Comparison of ENCODE assay signal across 18 cellular contexts in the genomic region with DNA sequence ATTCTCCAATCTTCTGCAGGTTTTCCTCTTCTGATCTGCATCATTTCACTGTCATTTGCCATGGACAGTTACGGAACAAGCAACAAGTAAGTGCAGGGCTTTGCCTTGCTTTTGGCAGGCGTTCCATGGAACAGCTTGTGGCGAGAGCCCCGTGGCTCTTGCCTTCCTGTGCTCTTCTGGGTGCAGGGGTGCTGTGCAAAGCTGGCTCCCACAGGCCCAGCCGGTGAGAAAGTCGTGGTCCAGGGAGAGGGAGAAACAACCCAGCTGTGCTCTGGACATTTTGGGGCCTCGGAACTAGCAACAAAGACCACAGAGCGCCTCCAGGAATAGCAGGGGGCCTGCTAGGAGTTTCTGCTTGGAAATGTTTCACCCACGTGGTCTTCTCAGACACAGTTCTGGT.
DNase-seq lines count a peak whose midpoint lies in the region; ATAC-seq and TF ChIP-seq lines count a peak whose summit lies in the region.
"Had no signal": no experiment of that assay in that cellular context is flagged by ENCODE, and none has a peak within 500 bp of the region (broad histone marks: within the 10 kb centered on the region; RNA-seq: fewer than 3 reads in every experiment).

No MANE protein-coding gene starts in this region.

- H3K27ac Mint-ChIP-seq in activated naive CD8-positive, alpha-beta T cell treated with anti-CD3 and anti-CD28 coated beads, Interleukin-2, amount 10 ng/mL, durations not matched to agents 7 days and 5 days = no peak overlapping the region
- no peak overlapping the region for H3K27ac Mint-ChIP-seq in activated naive CD8-positive, alpha-beta T cell treated with anti-CD3 and anti-CD28 coated beads, Interleukin-2, amount 50 U/mL, for 24 hours
- H3K27ac Mint-ChIP-seq: CD4-positive, alpha-beta memory T cell had no signal

- no peak for TF ChIP-seq CTCF in HEK293 (tag by site-specific recombination; IDR thresholded peaks at IDR 0.05)
- TF ChIP-seq CTCF in upper lobe of right lung (IDR thresholded peaks at IDR 0.05) = no peak
- TF ChIP-seq CTCF in GM13977 (IDR thresholded peaks at IDR 0.05; ENCODE audit: extremely low read depth, insufficient read depth, missing control alignments) = no peak

- no peaks in the 10 kb centered on the region for H3K9me3 Mint-ChIP-seq in activated naive CD8-positive, alpha-beta T cell treated with anti-CD3 and anti-CD28 coated beads, Interleukin-2, amount 10 ng/mL, durations not matched to agents 7 days and 5 days
- no peaks in the 10 kb centered on the region for H3K9me3 Mint-ChIP-seq in activated naive CD8-positive, alpha-beta T cell treated with anti-CD3 and anti-CD28 coated beads, Interleukin-2, amount 50 U/mL, for 24 hours
- H3K9me3 Mint-ChIP-seq: CD4-positive, alpha-beta memory T cell had no signal

- intact Hi-C loops in posterior vena cava (cut with DNase I) = no loop called here
- intact Hi-C loops in upper lobe of right lung (cut with DNase I) = no loop called here

- CTCF ChIA-PET in HEK293 (lab: Yijun Ruan, JAX) = interaction anchor here (1.4 to 1.9 kb wide), 2 partner anchors 14 kb away, joined by 6 read pairs; no protein-coding TSS in a partner anchor

- H3K27ac ChIP-seq in HEK293 (ENCODE audit: extremely low read depth, low read depth, low read length) = no peak overlapping the region
- no peak overlapping the region for H3K27ac ChIP-seq in upper lobe of right lung
- H3K27ac ChIP-seq: BLaER1, HL-60 had no signal

- H3K9me3 ChIP-seq in HEK293 (ENCODE audit: control insufficient read depth, insufficient read depth, low read depth, low read length) = no peaks in the 10 kb centered on the region
- no peaks in the 10 kb centered on the region for H3K9me3 ChIP-seq in upper lobe of right lung
- H3K9me3 ChIP-seq: BLaER1, HAP-1 had no signal

- no peaks in the 10 kb centered on the region for H3K4me1 Mint-ChIP-seq in activated naive CD8-positive, alpha-beta T cell treated with anti-CD3 and anti-CD28 coated beads, Interleukin-2, amount 10 ng/mL, durations not matched to agents 7 days and 5 days
- H3K4me1 Mint-ChIP-seq in activated naive CD8-positive, alpha-beta T cell treated with anti-CD3 and anti-CD28 coated beads, Interleukin-2, amount 50 U/mL, for 24 hours = no peaks in the 10 kb centered on the region
- H3K4me1 Mint-ChIP-seq: CD4-positive, alpha-beta memory T cell had no signal

- no peaks in the 10 kb centered on the region for H3K27me3 ChIP-seq in upper lobe of right lung
- H3K27me3 ChIP-seq: BLaER1 had no signal

- H3K27me3 Mint-ChIP-seq in activated naive CD8-positive, alpha-beta T cell treated with anti-CD3 and anti-CD28 coated beads, Interleukin-2, amount 10 ng/mL, durations not matched to agents 7 days and 5 days = peaks cover 2% of the 10 kb centered on the region
- H3K27me3 Mint-ChIP-seq in activated naive CD8-positive, alpha-beta T cell treated with anti-CD3 and anti-CD28 coated beads, Interleukin-2, amount 50 U/mL, for 24 hours = peaks cover 2% of the 10 kb centered on the region

- H3K4me3 Mint-ChIP-seq in activated naive CD8-positive, alpha-beta T cell treated with anti-CD3 and anti-CD28 coated beads, Interleukin-2, amount 10 ng/mL, durations not matched to agents 7 days and 5 days = no peak overlapping the region
- H3K4me3 Mint-ChIP-seq in activated naive CD8-positive, alpha-beta T cell treated with anti-CD3 and anti-CD28 coated beads, Interleukin-2, amount 50 U/mL, for 24 hours = no peak overlapping the region
- H3K4me3 Mint-ChIP-seq: CD14-positive monocyte; CD4-positive, alpha-beta memory T cell had no signal

- POLR2A ChIA-PET in activated naive CD8-positive, alpha-beta T cell treated with anti-CD3 and anti-CD28 coated beads, Interleukin-2, amount 10 ng/mL, durations not matched to agents 7 days and 5 days (lab: Charles Lee) = no interaction called here
- POLR2A ChIA-PET in HEK293 (lab: Yijun Ruan, JAX) = no interaction called here

- ATAC-seq in activated naive CD8-positive, alpha-beta T cell treated with anti-CD3 and anti-CD28 coated beads, Interleukin-2, amount 10 ng/mL, durations not matched to agents 7 days and 5 days (ENCODE audit: low read depth) = no peak
- no peak for ATAC-seq in activated naive CD8-positive, alpha-beta T cell treated with anti-CD3 and anti-CD28 coated beads, Interleukin-2, amount 50 U/mL, for 24 hours
- ATAC-seq in upper lobe of right lung (no peak), HG02623 (IDR thresholded peaks at IDR 0.05; ENCODE audit: unreplicated experiment) (no peak)

- no peaks in the 10 kb centered on the region for H3K36me3 Mint-ChIP-seq in activated naive CD8-positive, alpha-beta T cell treated with anti-CD3 and anti-CD28 coated beads, Interleukin-2, amount 10 ng/mL, durations not matched to agents 7 days and 5 days
- H3K36me3 Mint-ChIP-seq in activated naive CD8-positive, alpha-beta T cell treated with anti-CD3 and anti-CD28 coated beads, Interleukin-2, amount 50 U/mL, for 24 hours (ENCODE audit: low read depth) = no peaks in the 10 kb centered on the region
- H3K36me3 Mint-ChIP-seq: CD4-positive, alpha-beta memory T cell had no signal

- in situ Hi-C loops in GM13977 (cut with MboI; ENCODE audit: low pct_unique_long_range_greater_than_20kb, low sequenced_read_pairs, unreplicated experiment) = no loop called here

- DNase-seq in activated naive CD8-positive, alpha-beta T cell treated with anti-CD3 and anti-CD28 coated beads, Interleukin-2, amount 10 ng/mL, durations not matched to agents 7 days and 5 days = peak; percentile 3
- no peak for DNase-seq in activated naive CD8-positive, alpha-beta T cell treated with anti-CD3 and anti-CD28 coated beads, Interleukin-2, amount 50 U/mL, for 24 hours
- DNase-seq in posterior vena cava (ENCODE audit: low spot score) (peak; percentile 36), upper lobe of right lung (peak; percentile 41), GM13977 (ENCODE audit: low spot score) (no peak), activated gamma-delta T cell treated with Interleukin-2 at 50 U/mL for 16 hours (no peak)
- DNase-seq: 8988T; CD4-positive, alpha-beta memory T cell; DMS153; DMS79; GDM1; IMR-90 had no signal

- H3K36me3 ChIP-seq in HEK293 (ENCODE audit: control insufficient read depth in 2 of 2, insufficient read depth in 1 of 2, low read length in 2 of 2) = no peaks in the 10 kb centered on the region
- H3K36me3 ChIP-seq in upper lobe of right lung = peaks cover 15% of the 10 kb centered on the region
- H3K36me3 ChIP-seq: HAP-1 had no signal

- H3K4me3 ChIP-seq in HEK293 (ENCODE audit: low read depth, low read length) (no peak overlapping the region), upper lobe of right lung (no peak overlapping the region)
- H3K4me3 ChIP-seq: BLaER1, HAP-1 had no signal

- no peaks in the 10 kb centered on the region for H3K4me1 ChIP-seq in HEK293 (ENCODE audit: control insufficient read depth, insufficient read depth, low read length)
- peaks cover 4% of the 10 kb centered on the region for H3K4me1 ChIP-seq in upper lobe of right lung
- H3K4me1 ChIP-seq: HAP-1 had no signal

TF ChIP-seq in HEK293, 187 proteins besides CTCF, POLR2A, EP300 and RAD21:
- TF ChIP-seq ZNF37A (tag by site-specific recombination; IDR thresholded peaks at IDR 0.05) (no peak), SCRT2 (tag by site-specific recombination; IDR thresholded peaks at IDR 0.05) (0 out of 2 replicates have a peak, but pooled peaks have one; percentile 23)

Comparison
In these comparisons a context has a peak if more than half of its experiments do, and no peak if none do; other contexts are left out.
1. DNase-seq: peak in activated naive CD8-positive, alpha-beta T cell treated with anti-CD3 and anti-CD28 coated beads, Interleukin-2, amount 10 ng/mL, durations not matched to agents 7 days and 5 days (single experiment), posterior vena cava (single experiment) and upper lobe of right lung (single experiment); none in activated naive CD8-positive, alpha-beta T cell treated with anti-CD3 and anti-CD28 coated beads, Interleukin-2, amount 50 U/mL, for 24 hours (single experiment), GM13977 (single experiment) and activated gamma-delta T cell treated with Interleukin-2 at 50 U/mL for 16 hours (single experiment).